Comparison of ENCODE assay signal across 8 cellular contexts in genomic region chr17:38584350-38584925, GRCh38. TPM values are rescaled to one million over a fixed set of nuclear protein-coding genes. Genes with fewer than 3 reads are reported as not detected.
DNase-seq lines count a peak whose midpoint lies in the region; ATAC-seq and TF ChIP-seq lines count a peak whose summit lies in the region.

No MANE protein-coding gene starts in this region.

- DNase-seq in DMS114 treated with DMSO at 0.1 percent for 48 hours (lab: John Stamatoyannopoulos, UW; ENCODE audit: unreplicated experiment) (peak; percentile 18), SJCRH30 (peak; percentile 56 to 71), head of caudate nucleus (peak in 41 of 42 donors; percentile 43 to 89 (median 77)), pons (ENCODE audit: low spot score) (no peak)
- peak; percentile 63 for DNase-seq in activated naive CD4-positive, alpha-beta T cell treated with anti-CD3 and anti-CD28 coated beads, Interleukin-2, amount 10 ng/mL, durations not matched to agents 7 days and 5 days

- H3K27ac Mint-ChIP-seq in activated naive CD4-positive, alpha-beta T cell treated with anti-CD3 and anti-CD28 coated beads, Interleukin-2, amount 10 ng/mL, durations not matched to agents 7 days and 5 days = no peak overlapping the region

- H3K4me3 ChIP-seq in SJCRH30 (no peak overlapping the region), rectal smooth muscle tissue (ENCODE audit: low read length) (peak overlapping the region; percentile 7)

- H3K27me3 ChIP-seq in SJCRH30 (peaks cover 16% of the 10 kb centered on the region; the same call in 1 of the 2 replicates), rectal smooth muscle tissue (ENCODE audit: control insufficient read depth, insufficient read depth, low read length) (peaks cover 13% of the 10 kb centered on the region)

- peaks cover 92% of the 10 kb centered on the region for H3K27me3 Mint-ChIP-seq in activated naive CD4-positive, alpha-beta T cell treated with anti-CD3 and anti-CD28 coated beads, Interleukin-2, amount 10 ng/mL, durations not matched to agents 7 days and 5 days

- no peak overlapping the region for H3K9ac ChIP-seq in rectal smooth muscle tissue (ENCODE audit: low read length)

- H3K4me1 ChIP-seq in SJCRH30 (peaks cover 31% of the 10 kb centered on the region), rectal smooth muscle tissue (ENCODE audit: control insufficient read depth, insufficient read depth, low read length) (no peaks in the 10 kb centered on the region)

- TF ChIP-seq RAD21 in Ishikawa (IDR thresholded peaks at IDR 0.05; ENCODE audit: low read depth) = peak; percentile 87

- H3K9me3 ChIP-seq in SJCRH30 (replicated peaks) = no peaks in the 10 kb centered on the region

- no peak overlapping the region for H3K27ac ChIP-seq in SJCRH30
- H3K27ac ChIP-seq in rectal smooth muscle tissue (ENCODE audit: low read depth, low read length) = no peak overlapping the region

- H3K4me1 Mint-ChIP-seq in activated naive CD4-positive, alpha-beta T cell treated with anti-CD3 and anti-CD28 coated beads, Interleukin-2, amount 10 ng/mL, durations not matched to agents 7 days and 5 days = peaks cover 16% of the 10 kb centered on the region

- no peak for ATAC-seq in HG02798 (IDR thresholded peaks at IDR 0.05; ENCODE audit: poor library complexity, unreplicated experiment)

- H3K9me3 Mint-ChIP-seq in activated naive CD4-positive, alpha-beta T cell treated with anti-CD3 and anti-CD28 coated beads, Interleukin-2, amount 10 ng/mL, durations not matched to agents 7 days and 5 days = no peaks in the 10 kb centered on the region

- intact Hi-C loops in head of caudate nucleus (cut with DNase I) = no loop called here

- no peaks in the 10 kb centered on the region for H3K36me3 Mint-ChIP-seq in activated naive CD4-positive, alpha-beta T cell treated with anti-CD3 and anti-CD28 coated beads, Interleukin-2, amount 10 ng/mL, durations not matched to agents 7 days and 5 days

- H3K36me3 ChIP-seq in SJCRH30 = no peaks in the 10 kb centered on the region
- no peaks in the 10 kb centered on the region for H3K36me3 ChIP-seq in rectal smooth muscle tissue (ENCODE audit: control insufficient read depth, insufficient read depth, low read length)

- no peak for TF ChIP-seq EP300 in Ishikawa (IDR thresholded peaks at IDR 0.05; ENCODE audit: borderline replicate concordance)

- CTCF ChIA-PET in activated naive CD4-positive, alpha-beta T cell treated with anti-CD3 and anti-CD28 coated beads, Interleukin-2, amount 10 ng/mL, durations not matched to agents 7 days and 5 days (lab: Charles Lee) = interaction anchor here (0.7 to 6.9 kb wide), 17 partner anchors 9 to 203 kb away, joined by 3 to 81 read pairs (median 4); no protein-coding TSS in a partner anchor

- no peak overlapping the region for H3K4me3 Mint-ChIP-seq in activated naive CD4-positive, alpha-beta T cell treated with anti-CD3 and anti-CD28 coated beads, Interleukin-2, amount 10 ng/mL, durations not matched to agents 7 days and 5 days

TF ChIP-seq in Ishikawa, 13 proteins besides CTCF, POLR2A, EP300 and RAD21:
- TF ChIP-seq USF1 (IDR thresholded peaks at IDR 0.05) (no peak), CEBPB (IDR thresholded peaks at IDR 0.05) (no peak), CREB1 (IDR thresholded peaks at IDR 0.05; ENCODE audit: low read depth) (no peak), TEAD4 (IDR thresholded peaks at IDR 0.05) (no peak), TAF1 (IDR thresholded peaks at IDR 0.05; ENCODE audit: low read depth) (no peak), NFIC (IDR thresholded peaks at IDR 0.05) (no peak), REST (IDR thresholded peaks at IDR 0.05; ENCODE audit: low read depth) (no peak), MAX (IDR thresholded peaks at IDR 0.05) (no peak), TCF12 (IDR thresholded peaks at IDR 0.05; ENCODE audit: low read depth) (no peak), FOXM1 (IDR thresholded peaks at IDR 0.05; ENCODE audit: borderline replicate concordance, low read depth) (no peak), YY1 (IDR thresholded peaks at IDR 0.05; ENCODE audit: low read depth) (no peak), ZBTB7A (IDR thresholded peaks at IDR 0.05; ENCODE audit: low read depth) (no peak), EGR1 (IDR thresholded peaks at IDR 0.05) (no peak)

RNA-seq across cellular contexts. Expression of gene SRCIN1, which starts 21.3 kb away (rescaled TPM):
- 0.02 TPM in 1 of 2 replicates, not detected in the other for total RNA-seq in SJCRH30 (2014; rRNA removed; shearing (Covaris generic))
